ENCODE assay signal across 8 cellular contexts in the genomic region with DNA sequence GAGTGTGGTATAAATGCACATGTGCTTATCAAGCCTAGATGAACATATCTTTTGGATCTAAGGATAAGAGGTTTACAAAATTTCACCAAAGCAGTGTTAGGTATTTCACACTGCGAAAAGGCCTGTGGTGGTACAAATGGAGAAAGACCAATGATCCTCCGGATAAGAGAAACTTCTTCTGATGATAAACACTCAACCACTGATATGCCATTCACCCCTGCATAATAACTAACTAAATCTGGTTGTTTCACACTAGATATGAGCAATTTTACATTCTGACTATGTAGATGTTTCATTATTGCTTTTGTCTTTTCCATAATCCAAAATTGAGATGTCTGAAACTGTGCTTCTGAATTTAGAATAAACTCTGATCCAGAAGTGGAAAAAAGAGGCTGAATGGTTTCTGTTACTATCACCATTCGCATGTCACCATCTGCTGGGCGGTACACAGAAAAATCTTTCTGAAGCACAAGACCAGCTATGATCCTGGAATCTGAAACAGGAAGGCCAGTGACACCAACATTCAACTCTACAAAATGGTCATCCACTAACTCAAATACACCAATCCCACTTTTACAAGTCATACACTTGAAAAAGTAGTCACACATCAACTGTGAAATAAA. TPM values are rescaled to one million over a fixed set of nuclear protein-coding genes. Genes with fewer than 3 reads are reported as not detected.
DNase-seq lines count a peak whose midpoint lies in the region; ATAC-seq and TF ChIP-seq lines count a peak whose summit lies in the region.

No MANE protein-coding gene starts in this region.

- peaks cover 35% of the 10 kb centered on the region for H3K79me2 ChIP-seq in GM23248 (ENCODE audit: insufficient read depth)

- H3K9me3 ChIP-seq in GM23248 (ENCODE audit: low read depth) = no peaks in the 10 kb centered on the region
- no peaks in the 10 kb centered on the region for H3K9me3 ChIP-seq in cardiac muscle cell (ENCODE audit: low read depth)

- H3K4me1 ChIP-seq in GM23248 (ENCODE audit: insufficient read depth) (peaks cover 22% of the 10 kb centered on the region), cardiac muscle cell (ENCODE audit: low read depth) (peaks cover 3% of the 10 kb centered on the region)

- no peaks in the 10 kb centered on the region for H3K36me3 ChIP-seq in GM23248 (ENCODE audit: low read depth)
- H3K36me3 ChIP-seq in cardiac muscle cell = no peaks in the 10 kb centered on the region

- TF ChIP-seq CTCF in cardiac muscle cell (IDR thresholded peaks at IDR 0.05; ENCODE audit: low read depth, low read length) = peak; percentile 57

- peak overlapping the region; percentile 79 for H3K27ac Mint-ChIP-seq in activated naive CD4-positive, alpha-beta T cell treated with anti-CD3 and anti-CD28 coated beads, Interleukin-2, amount 50 U/mL, for 24 hours

- no peaks in the 10 kb centered on the region for H3K9me2 ChIP-seq in GM23248 (ENCODE audit: insufficient read depth)

- H3K4me1 Mint-ChIP-seq in activated naive CD4-positive, alpha-beta T cell treated with anti-CD3 and anti-CD28 coated beads, Interleukin-2, amount 50 U/mL, for 24 hours = peaks cover 36% of the 10 kb centered on the region

- peaks cover 38% of the 10 kb centered on the region for H3F3A ChIP-seq in GM23248 (ENCODE audit: insufficient read depth)

- no peaks in the 10 kb centered on the region for H3K27me3 Mint-ChIP-seq in activated naive CD4-positive, alpha-beta T cell treated with anti-CD3 and anti-CD28 coated beads, Interleukin-2, amount 50 U/mL, for 24 hours

- H2AFZ ChIP-seq in GM23248 = peak overlapping the region; percentile 97

- H3K27me3 ChIP-seq in GM23248 (replicated peaks; ENCODE audit: insufficient read depth) = no peaks in the 10 kb centered on the region
- H3K27me3 ChIP-seq in cardiac muscle cell = no peaks in the 10 kb centered on the region

- in situ Hi-C loops in GM23248 (cut with MboI) = loop anchor here (10.0 kb wide), 2 partner anchors 272 to 812 kb away; no protein-coding TSS in a partner anchor

- H3K27ac ChIP-seq in GM23248 (peak overlapping the region; percentile 74), cardiac muscle cell (no peak overlapping the region)

- WGBS in GM23248 (ENCODE audit: low coverage in 1 of 2, low lambda C conversion rate in 2 of 2, missing lambda C conversion rate in 2 of 2), 2 experiments = 47 to 50% methylated on average over 4 of the region's 4 CpGs

- peak; percentile 9 to 27 for DNase-seq in NCI-H2081 (lab: John Stamatoyannopoulos, UW)
- DNase-seq in NCI-H2081 treated with DMSO at 0.1 percent for 48 hours (lab: John Stamatoyannopoulos, UW) = no peak
- DNase-seq in GM23248 = peak; percentile 85
- peak; percentile 29 for DNase-seq in NCI-H2171 treated with DMSO at 0.1 percent for 48 hours (lab: John Stamatoyannopoulos, UW)
- DNase-seq in cardiac muscle cell (ENCODE audit: low read depth in 1 of 2, low spot score in 1 of 2) = peak; percentile 55 to 80
- peak; percentile 25 for DNase-seq in skeletal muscle cell (ENCODE audit: low read depth)

- H4K20me1 ChIP-seq in GM23248 (ENCODE audit: insufficient read depth) = no peaks in the 10 kb centered on the region

- no peak for ATAC-seq in HG02588 (IDR thresholded peaks at IDR 0.05; ENCODE audit: unreplicated experiment)

- peak overlapping the region; percentile 94 for H3K4me3 Mint-ChIP-seq in activated naive CD4-positive, alpha-beta T cell treated with anti-CD3 and anti-CD28 coated beads, Interleukin-2, amount 50 U/mL, for 24 hours

- no peaks in the 10 kb centered on the region for H3K36me3 Mint-ChIP-seq in activated naive CD4-positive, alpha-beta T cell treated with anti-CD3 and anti-CD28 coated beads, Interleukin-2, amount 50 U/mL, for 24 hours

- H3K4me3 ChIP-seq in GM23248 (peak overlapping the region; percentile 95), cardiac muscle cell (peak overlapping the region; percentile 87), skeletal muscle cell (ENCODE audit: low read depth, low read length) (peak overlapping the region; percentile 87)

- no peaks in the 10 kb centered on the region for H3K9me3 Mint-ChIP-seq in activated naive CD4-positive, alpha-beta T cell treated with anti-CD3 and anti-CD28 coated beads, Interleukin-2, amount 50 U/mL, for 24 hours

- peak overlapping the region; percentile 81 for H3K9ac ChIP-seq in GM23248

- peak overlapping the region; percentile 90 for H3K4me2 ChIP-seq in GM23248 (ENCODE audit: unreplicated experiment)

RNA-seq across cellular contexts. Expression of a gene that starts 1.3 kb away (rescaled TPM):
- total RNA-seq in GM23248 (2014; rRNA removed; shearing (Covaris generic)) = 13.9 and 15.8 TPM in 2 replicates
- polyA plus RNA-seq in GM23248 (2016; fragmentation: Nextera tagmentation; extraction: Ambion mirVana) (14.4 and 16.8 TPM in 2 replicates), cardiac muscle cell (12.8 and 23.2 TPM in 2 replicates)
- total RNA-seq in cardiac muscle cell = 11.5 and 13.7 TPM in 2 replicates
